15 cellular contexts compared by ENCODE assay signal in the genomic region with DNA sequence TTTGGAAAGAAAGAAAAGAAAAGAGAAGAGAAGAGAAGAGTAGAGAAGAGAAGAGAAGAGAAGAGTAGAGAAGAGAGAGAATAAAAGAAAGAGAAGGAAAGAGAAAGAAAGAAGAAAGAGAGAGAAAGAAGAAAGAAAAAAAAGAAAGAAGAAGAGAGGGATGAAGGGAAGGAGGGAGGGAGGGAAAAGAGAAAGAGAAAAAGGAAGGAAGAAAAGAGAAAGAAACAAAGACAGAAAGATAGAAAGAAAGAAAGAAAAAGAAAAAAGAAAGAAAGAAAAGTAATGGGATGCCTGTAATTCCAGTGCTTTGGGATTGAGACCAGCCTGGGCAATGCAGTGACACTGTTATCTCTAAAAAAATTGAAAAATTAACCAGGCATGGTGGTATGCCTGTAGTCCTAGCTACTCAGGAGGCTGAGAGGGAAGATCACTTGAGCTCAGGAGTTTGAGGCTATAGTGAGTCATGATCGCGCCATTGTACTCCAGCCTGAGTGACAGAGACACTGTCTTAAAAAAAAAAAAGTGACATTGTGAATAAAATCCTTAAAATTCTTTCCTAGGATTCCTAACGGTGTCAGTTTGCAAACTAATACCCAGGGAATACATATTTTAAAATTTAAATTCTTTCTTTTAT. TPM values are rescaled to one million over a fixed set of nuclear protein-coding genes. Genes with fewer than 3 reads are reported as not detected.
DNase-seq lines count a peak whose midpoint lies in the region; ATAC-seq and TF ChIP-seq lines count a peak whose summit lies in the region.
"Had no signal": no experiment of that assay in that cellular context is flagged by ENCODE, and none has a peak within 500 bp of the region (broad histone marks: within the 10 kb centered on the region; RNA-seq: fewer than 3 reads in every experiment).

No MANE protein-coding gene starts in this region.

- no peaks in the 10 kb centered on the region for H3K9me3 Mint-ChIP-seq in WTC11
- H3K9me3 Mint-ChIP-seq: CD4-positive, alpha-beta memory T cell; memory B cell; stimulated activated naive CD8-positive, alpha-beta T cell treated with anti-CD3 and anti-CD28 coated beads, Interleukin-15, Interleukin-2, amounts not matched to agents 100 ng/mL and 50 ng/mL, for 24 hours had no signal

- CTCF ChIA-PET in WTC11 (lab: Charles Lee) = interaction anchor here (1.0 to 20.3 kb wide), 8 partner anchors 11 to 220 kb away, joined by 3 to 292 read pairs (median 29); partner anchors contain the start of gene KBTBD13

- H3K9me3 ChIP-seq in ES-I3 (ENCODE audit: control insufficient read depth, insufficient read depth, low read length) = no peaks in the 10 kb centered on the region
- no peaks in the 10 kb centered on the region for H3K9me3 ChIP-seq in spleen

- H3K27me3 ChIP-seq in spleen (replicated peaks in 1 of 7) = peaks cover 0 to 52% (median 23%) of the 10 kb centered on the region in 7 donors

- peaks cover 21% of the 10 kb centered on the region for H3K27me3 Mint-ChIP-seq in WTC11 (ENCODE audit: low read depth)

- TF ChIP-seq CTCF in WTC11 (IDR thresholded peaks at IDR 0.05) = no peak
- TF ChIP-seq CTCF in spleen (IDR thresholded peaks at IDR 0.05 in 8 of 11, conservative IDR thresholded peaks at IDR 0.05 in 3 of 11) = no peak

- H3K4me1 ChIP-seq in ES-I3 (ENCODE audit: insufficient read depth, low read length) (peaks cover 12% of the 10 kb centered on the region; the same call in 1 of the 2 replicates), spleen (peaks cover 0 to 32% (median 4%) of the 10 kb centered on the region in 6 donors)

- 0 out of 2 replicates have a peak overlapping the region, but pooled peaks have one; percentile 76 for H3K4me3 Mint-ChIP-seq in WTC11
- H3K4me3 Mint-ChIP-seq: CD4-positive, alpha-beta memory T cell; memory B cell; stimulated activated naive CD8-positive, alpha-beta T cell treated with anti-CD3 and anti-CD28 coated beads, Interleukin-15, Interleukin-2, amounts not matched to agents 100 ng/mL and 50 ng/mL, for 24 hours had no signal

- POLR2A ChIA-PET in WTC11 (lab: Charles Lee) = interaction anchor here (2.4 to 2.7 kb wide), 2 partner anchors 17 to 36 kb away, joined by 11 to 12 read pairs; no protein-coding TSS in a partner anchor

- H3K9ac ChIP-seq in ES-I3 (ENCODE audit: low read depth, low read length) = peak overlapping the region; percentile 74; the same call in 1 of the 2 replicates

- peaks cover 26% of the 10 kb centered on the region for H3K4me1 Mint-ChIP-seq in WTC11

- H3K36me3 ChIP-seq in ES-I3 (ENCODE audit: insufficient read depth, low read length) = no peaks in the 10 kb centered on the region; the same call in 1 of the 2 replicates
- H3K36me3 ChIP-seq in spleen = no peaks in the 10 kb centered on the region

- peak overlapping the region in 5 of 8 donors; percentile 7 to 64 (median 40) for H3K4me3 ChIP-seq in spleen

- peak overlapping the region in 5 of 8 donors; percentile 27 to 82 (median 76) for H3K27ac ChIP-seq in spleen

- 65 to 82% (median 74%) methylated on average over 3 of the region's 3 CpGs for WGBS in spleen, 5 donors

- no peak for ATAC-seq in WTC11
- no peak for ATAC-seq in GM21576 (IDR thresholded peaks at IDR 0.05; ENCODE audit: unreplicated experiment)
- ATAC-seq: SK-N-SH treated with all-trans-retinoic acid at 6 μM for 48 hours had no signal

- no peak overlapping the region for H3K27ac Mint-ChIP-seq in WTC11
- H3K27ac Mint-ChIP-seq: CD4-positive, alpha-beta memory T cell; memory B cell; stimulated activated naive CD8-positive, alpha-beta T cell treated with anti-CD3 and anti-CD28 coated beads, Interleukin-15, Interleukin-2, amounts not matched to agents 100 ng/mL and 50 ng/mL, for 24 hours had no signal

- DNase-seq in WTC11 (ENCODE audit: low spot score) = no peak
- DNase-seq in kidney tubule cell (ENCODE audit: low spot score) = peak; percentile 48
- DNase-seq in spleen = no peak
- no peak for DNase-seq in NCI-H82 treated with DMSO at 0.1 percent for 48 hours (lab: John Stamatoyannopoulos, UW; ENCODE audit: unreplicated experiment)
- no peak for DNase-seq in cortex of kidney (lab: John Stamatoyannopoulos, UW)
- no peak for DNase-seq in NCI-H526 treated with DMSO at 0.1 percent for 48 hours (lab: John Stamatoyannopoulos, UW)
- DNase-seq: CD4-positive, alpha-beta memory T cell; effector CD8-positive, alpha-beta T cell; Karpas-422; NCI-H187 treated with DMSO at 0.1 percent for 48 hours had no signal

- H3K36me3 Mint-ChIP-seq in WTC11 = no peaks in the 10 kb centered on the region
- H3K36me3 Mint-ChIP-seq: CD4-positive, alpha-beta memory T cell had no signal

- intact Hi-C loops in spleen (cut with DNase I; ENCODE audit: low total_unique reads) = no loop called here

- no peak for TF ChIP-seq POLR2A in spleen (IDR thresholded peaks at IDR 0.05)

TF ChIP-seq in WTC11, 78 proteins besides CTCF, POLR2A, EP300 and RAD21 (continues in another document):
- TF ChIP-seq EMX1 (CRISPR knock-in tag; IDR thresholded peaks at IDR 0.05) = no peak
- TF ChIP-seq, protein P1, sequence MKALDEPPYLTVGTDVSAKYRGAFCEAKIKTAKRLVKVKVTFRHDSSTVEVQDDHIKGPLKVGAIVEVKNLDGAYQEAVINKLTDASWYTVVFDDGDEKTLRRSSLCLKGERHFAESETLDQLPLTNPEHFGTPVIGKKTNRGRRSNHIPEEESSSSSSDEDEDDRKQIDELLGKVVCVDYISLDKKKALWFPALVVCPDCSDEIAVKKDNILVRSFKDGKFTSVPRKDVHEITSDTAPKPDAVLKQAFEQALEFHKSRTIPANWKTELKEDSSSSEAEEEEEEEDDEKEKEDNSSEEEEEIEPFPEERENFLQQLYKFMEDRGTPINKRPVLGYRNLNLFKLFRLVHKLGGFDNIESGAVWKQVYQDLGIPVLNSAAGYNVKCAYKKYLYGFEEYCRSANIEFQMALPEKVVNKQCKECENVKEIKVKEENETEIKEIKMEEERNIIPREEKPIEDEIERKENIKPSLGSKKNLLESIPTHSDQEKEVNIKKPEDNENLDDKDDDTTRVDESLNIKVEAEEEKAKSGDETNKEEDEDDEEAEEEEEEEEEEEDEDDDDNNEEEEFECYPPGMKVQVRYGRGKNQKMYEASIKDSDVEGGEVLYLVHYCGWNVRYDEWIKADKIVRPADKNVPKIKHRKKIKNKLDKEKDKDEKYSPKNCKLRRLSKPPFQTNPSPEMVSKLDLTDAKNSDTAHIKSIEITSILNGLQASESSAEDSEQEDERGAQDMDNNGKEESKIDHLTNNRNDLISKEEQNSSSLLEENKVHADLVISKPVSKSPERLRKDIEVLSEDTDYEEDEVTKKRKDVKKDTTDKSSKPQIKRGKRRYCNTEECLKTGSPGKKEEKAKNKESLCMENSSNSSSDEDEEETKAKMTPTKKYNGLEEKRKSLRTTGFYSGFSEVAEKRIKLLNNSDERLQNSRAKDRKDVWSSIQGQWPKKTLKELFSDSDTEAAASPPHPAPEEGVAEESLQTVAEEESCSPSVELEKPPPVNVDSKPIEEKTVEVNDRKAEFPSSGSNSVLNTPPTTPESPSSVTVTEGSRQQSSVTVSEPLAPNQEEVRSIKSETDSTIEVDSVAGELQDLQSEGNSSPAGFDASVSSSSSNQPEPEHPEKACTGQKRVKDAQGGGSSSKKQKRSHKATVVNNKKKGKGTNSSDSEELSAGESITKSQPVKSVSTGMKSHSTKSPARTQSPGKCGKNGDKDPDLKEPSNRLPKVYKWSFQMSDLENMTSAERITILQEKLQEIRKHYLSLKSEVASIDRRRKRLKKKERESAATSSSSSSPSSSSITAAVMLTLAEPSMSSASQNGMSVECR (CRISPR knock-in tag; IDR thresholded peaks at IDR 0.05; ENCODE audit: borderline replicate concordance) = no peak
- TF ChIP-seq IRF2 (CRISPR knock-in tag; IDR thresholded peaks at IDR 0.05; ENCODE audit: borderline replicate concordance, low read depth) = no peak
- TF ChIP-seq, protein P2, sequence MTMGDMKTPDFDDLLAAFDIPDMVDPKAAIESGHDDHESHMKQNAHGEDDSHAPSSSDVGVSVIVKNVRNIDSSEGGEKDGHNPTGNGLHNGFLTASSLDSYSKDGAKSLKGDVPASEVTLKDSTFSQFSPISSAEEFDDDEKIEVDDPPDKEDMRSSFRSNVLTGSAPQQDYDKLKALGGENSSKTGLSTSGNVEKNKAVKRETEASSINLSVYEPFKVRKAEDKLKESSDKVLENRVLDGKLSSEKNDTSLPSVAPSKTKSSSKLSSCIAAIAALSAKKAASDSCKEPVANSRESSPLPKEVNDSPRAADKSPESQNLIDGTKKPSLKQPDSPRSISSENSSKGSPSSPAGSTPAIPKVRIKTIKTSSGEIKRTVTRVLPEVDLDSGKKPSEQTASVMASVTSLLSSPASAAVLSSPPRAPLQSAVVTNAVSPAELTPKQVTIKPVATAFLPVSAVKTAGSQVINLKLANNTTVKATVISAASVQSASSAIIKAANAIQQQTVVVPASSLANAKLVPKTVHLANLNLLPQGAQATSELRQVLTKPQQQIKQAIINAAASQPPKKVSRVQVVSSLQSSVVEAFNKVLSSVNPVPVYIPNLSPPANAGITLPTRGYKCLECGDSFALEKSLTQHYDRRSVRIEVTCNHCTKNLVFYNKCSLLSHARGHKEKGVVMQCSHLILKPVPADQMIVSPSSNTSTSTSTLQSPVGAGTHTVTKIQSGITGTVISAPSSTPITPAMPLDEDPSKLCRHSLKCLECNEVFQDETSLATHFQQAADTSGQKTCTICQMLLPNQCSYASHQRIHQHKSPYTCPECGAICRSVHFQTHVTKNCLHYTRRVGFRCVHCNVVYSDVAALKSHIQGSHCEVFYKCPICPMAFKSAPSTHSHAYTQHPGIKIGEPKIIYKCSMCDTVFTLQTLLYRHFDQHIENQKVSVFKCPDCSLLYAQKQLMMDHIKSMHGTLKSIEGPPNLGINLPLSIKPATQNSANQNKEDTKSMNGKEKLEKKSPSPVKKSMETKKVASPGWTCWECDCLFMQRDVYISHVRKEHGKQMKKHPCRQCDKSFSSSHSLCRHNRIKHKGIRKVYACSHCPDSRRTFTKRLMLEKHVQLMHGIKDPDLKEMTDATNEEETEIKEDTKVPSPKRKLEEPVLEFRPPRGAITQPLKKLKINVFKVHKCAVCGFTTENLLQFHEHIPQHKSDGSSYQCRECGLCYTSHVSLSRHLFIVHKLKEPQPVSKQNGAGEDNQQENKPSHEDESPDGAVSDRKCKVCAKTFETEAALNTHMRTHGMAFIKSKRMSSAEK (CRISPR knock-in tag; IDR thresholded peaks at IDR 0.05; ENCODE audit: borderline replicate concordance) = no peak

RNA-seq across cellular contexts. Expression of gene RASL12, which starts 1.7 kb away (rescaled TPM):
- 5.6 to 6.8 TPM (median 6.5 TPM) in 3 replicates for total RNA-seq in WTC11 (2021)
- total RNA-seq in spleen = 10 to 100 TPM in 2 of 7 donors, 1 to 10 TPM in 5; 8.3 to 38.5 (median 9.4) TPM
- polyA plus RNA-seq in spleen = 1 to 10 TPM; 2.7 to 6.5 (median 6.1) TPM
- total RNA-seq: CD4-positive, alpha-beta memory T cell had no signal
- polyA plus RNA-seq: CD4-positive, alpha-beta memory T cell had no signal

RNA-seq across cellular contexts. Expression of gene KBTBD13, which starts 10.4 kb away (rescaled TPM):
- total RNA-seq in WTC11 (2021) = 0.05 TPM in 1 of 3 replicates, not detected in the others
- not detected for total RNA-seq in spleen
- not detected for polyA plus RNA-seq in spleen
- total RNA-seq: CD4-positive, alpha-beta memory T cell had no signal
- polyA plus RNA-seq: CD4-positive, alpha-beta memory T cell had no signal

RNA-seq across cellular contexts. Expression of gene SLC51B, which starts 20.9 kb away (rescaled TPM):
- total RNA-seq in WTC11 (2021) (not detected in 3 replicates), spleen (not detected)
- under 1 TPM in 1 of 3 donors, not detected in 2; 0.09 TPM for polyA plus RNA-seq in spleen
- total RNA-seq: CD4-positive, alpha-beta memory T cell had no signal
- polyA plus RNA-seq: CD4-positive, alpha-beta memory T cell had no signal

RNA-seq across cellular contexts. Expression of gene MTFMT, which starts 36.7 kb away (rescaled TPM):
- total RNA-seq in WTC11 (2021) (22.3 to 28.8 TPM (median 26.7 TPM) in 3 replicates), spleen (10 to 100 TPM; 10.8 to 27.5 (median 14.8) TPM)
- polyA plus RNA-seq in spleen = 1 to 10 TPM; 3.7 to 8.3 (median 5.7) TPM

RNA-seq across cellular contexts. Expression of gene UBAP1L, which starts 48.9 kb away (rescaled TPM):
- total RNA-seq in WTC11 (2021) (2.0 to 2.9 TPM (median 2.2 TPM) in 3 replicates), spleen (10 to 100 TPM in 3 of 7 donors, 1 to 10 TPM in 4; 4.8 to 11.2 (median 7.9) TPM)
- 1 to 10 TPM; 2.5 to 8.4 (median 6.0) TPM for polyA plus RNA-seq in spleen
